Comparison of ENCODE assay signal across 15 cellular contexts in genomic region chr2:66582975-66583842, GRCh38.
DNase-seq lines count a peak whose midpoint lies in the region; ATAC-seq and TF ChIP-seq lines count a peak whose summit lies in the region.
"Had no signal": no experiment of that assay in that cellular context is flagged by ENCODE, and none has a peak within 500 bp of the region (broad histone marks: within the 10 kb centered on the region; RNA-seq: fewer than 3 reads in every experiment).

No MANE protein-coding gene starts in this region.

- H3K27ac ChIP-seq in HUES6 (ENCODE audit: low read depth, low read length) (no peak overlapping the region), left lung (peak overlapping the region; percentile 53 to 95), stomach smooth muscle (ENCODE audit: low read length) (peak overlapping the region; percentile 100)
- H3K27ac ChIP-seq: HL-60 had no signal

- no peaks in the 10 kb centered on the region for H3K9me3 Mint-ChIP-seq in activated T-helper 17 cell treated with anti-CD3 and anti-CD28 coated beads, Interleukin-2, amount 50 U/mL, for 72 hours

- H3K27me3 ChIP-seq in HUES6 (ENCODE audit: control insufficient read depth, insufficient read depth, low read length), result peaks cover 82% of the 10 kb centered on the region
- H3K27me3 ChIP-seq in left lung, result peaks cover 47 to 92% of the 10 kb centered on the region in 2 donors
- H3K27me3 ChIP-seq in stomach smooth muscle (ENCODE audit: control insufficient read depth in 1 of 2, insufficient read depth in 2 of 2, low read length in 2 of 2), result peaks cover 0 to 2% of the 10 kb centered on the region in 2 donors
- no peaks in the 10 kb centered on the region for H3K27me3 ChIP-seq in BE2C

- H3K36me3 ChIP-seq in HUES6 (ENCODE audit: control insufficient read depth, insufficient read depth, low read length), result no peaks in the 10 kb centered on the region
- no peaks in the 10 kb centered on the region for H3K36me3 ChIP-seq in left lung
- no peaks in the 10 kb centered on the region for H3K36me3 ChIP-seq in stomach smooth muscle (ENCODE audit: control insufficient read depth in 2 of 2, insufficient read depth in 2 of 2, low read length in 2 of 2)
- H3K36me3 ChIP-seq in BE2C, result no peaks in the 10 kb centered on the region

- H3K9ac ChIP-seq in HUES6 (ENCODE audit: low read length) (no peak overlapping the region), stomach smooth muscle (ENCODE audit: low read length in 2 of 2) (peak overlapping the region; percentile 94 to 96)

- DNase-seq in choroid plexus epithelial cell (ENCODE audit: low read depth) (no peak), left lung (no peak), BE2C (no peak)
- DNase-seq: activated CD8-positive, alpha-beta T cell treated with anti-CD3 and anti-CD28 coated beads, Interleukin-2, amount 10 ng/mL, durations not matched to agents 7 days and 5 days; activated effector memory CD4-positive, alpha-beta T cell treated with anti-CD3 and anti-CD28 coated beads, Interleukin-2, amount 50 U/mL, for 16 hours; NCI-H2081; Right ventricle myocardium superior; stimulated activated CD8-positive, alpha-beta memory T cell treated with anti-CD3 and anti-CD28 coated beads, Interleukin-4, amount 100 ng/mL, for 48 hours; T-helper 9 cell had no signal

- no peak overlapping the region for H3K27ac Mint-ChIP-seq in activated T-helper 17 cell treated with anti-CD3 and anti-CD28 coated beads, Interleukin-2, amount 50 U/mL, for 72 hours
- H3K27ac Mint-ChIP-seq: activated CD8-positive, alpha-beta T cell treated with anti-CD3 and anti-CD28 coated beads, Interleukin-2, amount 10 ng/mL, durations not matched to agents 7 days and 5 days had no signal

- peaks cover 24% of the 10 kb centered on the region for H3K4me1 ChIP-seq in HUES6 (ENCODE audit: control insufficient read depth, insufficient read depth, low read length)
- peaks cover 0 to 5% of the 10 kb centered on the region in 2 donors for H3K4me1 ChIP-seq in left lung
- peaks cover 16% of the 10 kb centered on the region for H3K4me1 ChIP-seq in stomach smooth muscle (ENCODE audit: control insufficient read depth, insufficient read depth, low read length)
- no peaks in the 10 kb centered on the region for H3K4me1 ChIP-seq in BE2C

- no peaks in the 10 kb centered on the region for H3K4me1 Mint-ChIP-seq in activated T-helper 17 cell treated with anti-CD3 and anti-CD28 coated beads, Interleukin-2, amount 50 U/mL, for 72 hours

- no peaks in the 10 kb centered on the region for H3K36me3 Mint-ChIP-seq in activated T-helper 17 cell treated with anti-CD3 and anti-CD28 coated beads, Interleukin-2, amount 50 U/mL, for 72 hours (ENCODE audit: low read depth)

- H3K4me3 ChIP-seq in HUES6 (ENCODE audit: low read depth, low read length) (peak overlapping the region; percentile 54; the same call in 1 of the 2 replicates), choroid plexus epithelial cell (ENCODE audit: low read depth, low read length) (no peak overlapping the region), left lung (no peak overlapping the region), stomach smooth muscle (ENCODE audit: low read length in 2 of 2) (peak overlapping the region; percentile 71 to 84), BE2C (ENCODE audit: low read depth, low read length) (no peak overlapping the region)

- peaks cover 29% of the 10 kb centered on the region for H3K27me3 Mint-ChIP-seq in activated T-helper 17 cell treated with anti-CD3 and anti-CD28 coated beads, Interleukin-2, amount 50 U/mL, for 72 hours

- intact Hi-C loops in left lung (cut with DNase I), result loop anchor here in 1 of 2 donors (10.0 kb wide), 1 partner anchor 112 kb away; no protein-coding TSS in a partner anchor

- H3K4me3 Mint-ChIP-seq in activated T-helper 17 cell treated with anti-CD3 and anti-CD28 coated beads, Interleukin-2, amount 50 U/mL, for 72 hours, result no peak overlapping the region
- H3K4me3 Mint-ChIP-seq: activated CD8-positive, alpha-beta T cell treated with anti-CD3 and anti-CD28 coated beads, Interleukin-2, amount 10 ng/mL, durations not matched to agents 7 days and 5 days had no signal

- ATAC-seq in left lung (no peak), HG02610 (IDR thresholded peaks at IDR 0.05; ENCODE audit: unreplicated experiment) (no peak), GM18907 (IDR thresholded peaks at IDR 0.05; ENCODE audit: unreplicated experiment) (no peak)
- ATAC-seq in activated T-helper 17 cell treated with anti-CD3 and anti-CD28 coated beads, Interleukin-2, amount 50 U/mL, for 72 hours (replicated peaks), result no peak
- ATAC-seq: activated CD8-positive, alpha-beta T cell treated with anti-CD3 and anti-CD28 coated beads, Interleukin-2, amount 10 ng/mL, durations not matched to agents 7 days and 5 days had no signal

- H3K9me3 ChIP-seq in HUES6 (ENCODE audit: control insufficient read depth, insufficient read depth, low read depth, low read length), result no peaks in the 10 kb centered on the region
- no peaks in the 10 kb centered on the region for H3K9me3 ChIP-seq in left lung
- no peaks in the 10 kb centered on the region for H3K9me3 ChIP-seq in stomach smooth muscle (ENCODE audit: control insufficient read depth in 2 of 2, low read length in 2 of 2)
- H3K9me3 ChIP-seq in BE2C, result no peaks in the 10 kb centered on the region

- TF ChIP-seq CTCF in choroid plexus epithelial cell (conservative IDR thresholded peaks at IDR 0.05; ENCODE audit: low read depth, low read length), result peak; percentile 9
- TF ChIP-seq CTCF in left lung (IDR thresholded peaks at IDR 0.05), result no peak
- TF ChIP-seq CTCF in BE2C (IDR thresholded peaks at IDR 0.05; ENCODE audit: low read depth, low read length), result no peak

Comparison
In these comparisons a context has a peak if more than half of its experiments do, and no peak if none do; other contexts are left out.
1. H3K4me3 ChIP-seq: peak in HUES6 (single experiment) and stomach smooth muscle (2 of 2); none in choroid plexus epithelial cell (single experiment), left lung (0 of 2) and BE2C (single experiment).